8 cellular contexts compared by ENCODE assay signal in the genomic region with DNA sequence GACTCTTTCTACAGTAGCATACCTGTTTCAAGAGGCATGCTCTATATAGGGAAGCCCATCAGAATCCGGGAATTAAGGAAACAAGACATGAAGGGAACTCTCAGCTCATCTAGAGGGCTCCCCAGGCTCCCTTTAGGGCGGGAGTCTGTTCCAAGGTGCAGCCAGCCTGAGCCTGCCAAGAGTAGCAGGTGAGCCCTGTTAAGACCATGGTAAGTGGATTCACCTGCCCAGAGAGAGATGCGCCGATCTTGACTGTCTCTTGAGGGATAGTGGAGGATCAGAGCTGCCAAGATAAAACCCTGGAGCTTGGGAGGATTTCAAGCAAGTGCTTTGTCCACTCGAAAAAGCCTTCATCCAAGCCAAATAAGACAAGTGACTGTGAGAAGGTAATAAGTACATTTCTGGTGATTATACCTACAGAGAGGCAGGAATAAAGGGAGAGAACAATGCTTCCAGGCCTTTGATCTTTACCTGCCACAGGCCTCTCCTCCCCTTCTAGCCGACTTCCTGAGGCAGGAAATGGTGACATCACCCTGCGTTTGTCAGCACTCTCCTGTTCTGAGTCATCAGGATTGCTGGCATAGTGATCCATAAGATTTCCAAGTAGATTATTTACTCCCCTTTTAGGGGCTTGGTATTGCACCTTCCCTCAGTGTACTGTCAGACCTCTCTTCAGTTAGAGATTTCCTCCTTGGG. TPM values are rescaled to one million over a fixed set of nuclear protein-coding genes. Genes with fewer than 3 reads are reported as not detected.
DNase-seq lines count a peak whose midpoint lies in the region; FAIRE-seq and TF ChIP-seq lines count a peak whose summit lies in the region.

No MANE protein-coding gene starts in this region.

- peak overlapping the region; percentile 79 for H4K8ac ChIP-seq in trophoblast cell (ENCODE audit: low read depth, low read length)

- no CpG with 5 or more reads among the region's 7 CpGs for WGBS in trophoblast cell (ENCODE audit: extremely low coverage, insufficient coverage, insufficient read length)
- WGBS in sigmoid colon, 2 donors = 17 to 50% methylated on average over 7 of the region's 7 CpGs

- peaks cover 2 to 7% of the 10 kb centered on the region in 2 experiments for H3K36me3 ChIP-seq in trophoblast cell (ENCODE audit: control insufficient read depth in 1 of 2, insufficient read depth in 2 of 2, low read length in 2 of 2)
- no peaks in the 10 kb centered on the region for H3K36me3 ChIP-seq in sigmoid colon

- H3K27me3 ChIP-seq in trophoblast cell (ENCODE audit: insufficient read depth, low read length) (no peaks in the 10 kb centered on the region), sigmoid colon (no peaks in the 10 kb centered on the region)

- H3K27ac ChIP-seq in 22Rv1 = peak overlapping the region; percentile 62
- H3K27ac ChIP-seq in trophoblast cell (ENCODE audit: low read depth, low read length) = peak overlapping the region; percentile 87
- H3K27ac ChIP-seq in sigmoid colon = no peak overlapping the region

- H2BK5ac ChIP-seq in trophoblast cell (ENCODE audit: low read depth, low read length, poor library complexity) = peak overlapping the region; percentile 88

- DNase-seq in GM19239 (ENCODE audit: insufficient read length, low spot score) = peak; percentile 16
- peak; percentile 80 for DNase-seq in NCI-H2029 treated with DMSO at 0.1 percent for 48 hours (lab: John Stamatoyannopoulos, UW)
- peak; percentile 75 for DNase-seq in choroid plexus epithelial cell (ENCODE audit: low read depth)
- peak; percentile 79 for DNase-seq in trophoblast cell
- DNase-seq in sigmoid colon = no peak
- DNase-seq in NCI-H1105 treated with DMSO at 0.1 percent for 48 hours (lab: John Stamatoyannopoulos, UW) = no peak
- DNase-seq in NK-92 treated with Interleukin-12 subunit alpha and Interleukin-12 subunit beta, amount 100 ng/mL, for 24 hours (lab: John Stamatoyannopoulos, UW) = no peak

- no peak for TF ChIP-seq CTCF in 22Rv1 (IDR thresholded peaks at IDR 0.05)
- no peak for TF ChIP-seq CTCF in choroid plexus epithelial cell (conservative IDR thresholded peaks at IDR 0.05; ENCODE audit: low read depth, low read length)
- TF ChIP-seq CTCF in sigmoid colon (IDR thresholded peaks at IDR 0.05) = no peak

- no peak for FAIRE-seq in GM19239 (lab: Jason Lieb, UNC)

- intact Hi-C loops in sigmoid colon (cut with DNase I) = no loop called here

- no peak overlapping the region for H3K23ac ChIP-seq in trophoblast cell (ENCODE audit: low read length)

- peaks cover 16% of the 10 kb centered on the region for H3K79me1 ChIP-seq in trophoblast cell (ENCODE audit: low read length)

- H3K14ac ChIP-seq in trophoblast cell (ENCODE audit: low read length) = peak overlapping the region; percentile 90

- peak overlapping the region; percentile 92 for H2BK120ac ChIP-seq in trophoblast cell (ENCODE audit: insufficient read depth, low read length, poor library complexity)

- no peak for TF ChIP-seq POLR2A in sigmoid colon (IDR thresholded peaks at IDR 0.05)

- peak overlapping the region; percentile 91 for H4K91ac ChIP-seq in trophoblast cell (ENCODE audit: low read depth, low read length)

- no peak overlapping the region for H3K4me3 ChIP-seq in choroid plexus epithelial cell (ENCODE audit: low read depth, low read length)
- no peak overlapping the region for H3K4me3 ChIP-seq in trophoblast cell (ENCODE audit: low read depth, low read length)
- no peak overlapping the region for H3K4me3 ChIP-seq in sigmoid colon

- no peak overlapping the region for H2AFZ ChIP-seq in trophoblast cell (ENCODE audit: insufficient read depth, low read length, poor library complexity)

- peak overlapping the region; percentile 81 for H2AK5ac ChIP-seq in trophoblast cell (ENCODE audit: low read length)

- H3K9me3 ChIP-seq in trophoblast cell (ENCODE audit: insufficient read depth, low read depth, low read length) (peaks cover 3% of the 10 kb centered on the region), sigmoid colon (peaks cover 0 to 10% (median 0%) of the 10 kb centered on the region in 4 donors)

- H3K4me1 ChIP-seq in trophoblast cell (ENCODE audit: control insufficient read depth in 1 of 2, insufficient read depth in 2 of 2, low read length in 2 of 2) (peaks cover 3 to 7% of the 10 kb centered on the region in 2 experiments), sigmoid colon (no peaks in the 10 kb centered on the region)

- H3K18ac ChIP-seq in trophoblast cell (ENCODE audit: low read length) = peak overlapping the region; percentile 57

- TF ChIP-seq EP300 in sigmoid colon (IDR thresholded peaks at IDR 0.05) = no peak

- peak overlapping the region; percentile 98 for H2BK12ac ChIP-seq in trophoblast cell (ENCODE audit: low read length)

- H3K79me2 ChIP-seq in trophoblast cell (ENCODE audit: control insufficient read depth, insufficient read depth, low read length, poor library complexity) = no peaks in the 10 kb centered on the region

- H4K12ac ChIP-seq in trophoblast cell (ENCODE audit: low read depth, low read length) = no peak overlapping the region

- H3K4me2 ChIP-seq in trophoblast cell (ENCODE audit: low read length) = peak overlapping the region; percentile 23

- peak overlapping the region; percentile 42 for H3K4ac ChIP-seq in trophoblast cell (ENCODE audit: low read depth, low read length)

- H3K9ac ChIP-seq in trophoblast cell (ENCODE audit: low read length) = no peak overlapping the region

RNA-seq across cellular contexts. Expression of gene KLF5, which starts 31.5 kb away (rescaled TPM):
- 38.8 and 41.2 TPM in 2 replicates for polyA plus RNA-seq in trophoblast cell (2013)
- 1 to 10 TPM; 2.3 to 3.6 (median 3.0) TPM for total RNA-seq in sigmoid colon
- polyA plus RNA-seq in sigmoid colon = 100 to 1,000 TPM; 116 to 169 (median 153) TPM

Comparison
In these comparisons a context has a peak if more than half of its experiments do, and no peak if none do; other contexts are left out.
1. H3K27ac ChIP-seq: peak in 22Rv1 (single experiment) and trophoblast cell (single experiment); none in sigmoid colon (0 of 4).
2. DNase-seq: peak in GM19239 (single experiment), NCI-H2029 treated with DMSO at 0.1 percent for 48 hours (single experiment), choroid plexus epithelial cell (single experiment) and trophoblast cell (2 of 2); none in sigmoid colon (single experiment), NCI-H1105 treated with DMSO at 0.1 percent for 48 hours (single experiment) and NK-92 treated with Interleukin-12 subunit alpha and Interleukin-12 subunit beta, amount 100 ng/mL, for 24 hours (single experiment).